Comparison of ENCODE assay signal across 1 cellular context in genomic region chr17:18966831-18967624, GRCh38.
TF ChIP-seq lines count a peak whose summit lies in the region.

No MANE protein-coding gene starts in this region.

TF ChIP-seq in H1, 55 proteins besides CTCF, POLR2A, EP300 and RAD21 (continued from another document):
- no peak for TF ChIP-seq PHF8 (conservative IDR thresholded peaks at IDR 0.05; ENCODE audit: low read depth, low read length)
- no peak for TF ChIP-seq ZNF274 (IDR thresholded peaks at IDR 0.05; ENCODE audit: borderline replicate concordance, extremely low read depth, low read length)
- TF ChIP-seq SP4 (IDR thresholded peaks at IDR 0.05; ENCODE audit: low read length) = no peak
- TF ChIP-seq, protein P1, sequence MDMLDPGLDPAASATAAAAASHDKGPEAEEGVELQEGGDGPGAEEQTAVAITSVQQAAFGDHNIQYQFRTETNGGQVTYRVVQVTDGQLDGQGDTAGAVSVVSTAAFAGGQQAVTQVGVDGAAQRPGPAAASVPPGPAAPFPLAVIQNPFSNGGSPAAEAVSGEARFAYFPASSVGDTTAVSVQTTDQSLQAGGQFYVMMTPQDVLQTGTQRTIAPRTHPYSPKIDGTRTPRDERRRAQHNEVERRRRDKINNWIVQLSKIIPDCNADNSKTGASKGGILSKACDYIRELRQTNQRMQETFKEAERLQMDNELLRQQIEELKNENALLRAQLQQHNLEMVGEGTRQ (IDR thresholded peaks at IDR 0.05; ENCODE audit: low read length) = no peak
- no peak for TF ChIP-seq HDAC6 (IDR thresholded peaks at IDR 0.05; ENCODE audit: low read depth, low read length)
- TF ChIP-seq EGR1 (IDR thresholded peaks at IDR 0.05; ENCODE audit: borderline replicate concordance, low read depth, low read length) = no peak
- no peak for TF ChIP-seq SP1 (IDR thresholded peaks at IDR 0.05; ENCODE audit: low read depth, low read length)
- no peak for TF ChIP-seq FOSL1 (IDR thresholded peaks at IDR 0.05; ENCODE audit: insufficient read depth, low read depth, low read length)
- TF ChIP-seq CBX5 (IDR thresholded peaks at IDR 0.05; ENCODE audit: low read depth, low read length) = no peak
- TF ChIP-seq NANOG (IDR thresholded peaks at IDR 0.05; ENCODE audit: insufficient read depth, low read depth, low read length, poor library complexity, severe bottlenecking) = no peak
